1 cellular context compared by ENCODE assay signal in genomic region chr3:13419356-13420050, GRCh38.
TF ChIP-seq lines count a peak whose summit lies in the region.

No MANE protein-coding gene starts in this region.

TF ChIP-seq in K562, 482 proteins besides CTCF, POLR2A, EP300 and RAD21 (continued from another document and continues in another):
- TF ChIP-seq E2F1 (CRISPR knock-in tag; IDR thresholded peaks at IDR 0.05) (0 out of 2 replicates have a peak, but pooled peaks have one; percentile 52), XRCC4 (IDR thresholded peaks at IDR 0.05; ENCODE audit: extremely low read depth, insufficient read depth, insufficient read length) (no peak), SRF (CRISPR knock-in tag; IDR thresholded peaks at IDR 0.05) (no peak), SMAD3 (CRISPR knock-in tag; conservative IDR thresholded peaks at IDR 0.05) (no peak), TFAP4 (CRISPR knock-in tag; IDR thresholded peaks at IDR 0.05; ENCODE audit: borderline replicate concordance) (peak; percentile 58), YY1 (IDR thresholded peaks at IDR 0.05; ENCODE audit: borderline replicate concordance in 1 of 3, control insufficient read depth in 1 of 3, extremely low read depth in 1 of 3, insufficient read depth in 3 of 3, insufficient read length in 1 of 3, insufficient replicate concordance in 2 of 3, low read depth in 1 of 3, low read length in 2 of 3) (peak in 2 of 3 experiments; percentile 77 to 78), TBL1XR1 (IDR thresholded peaks at IDR 0.05; ENCODE audit: low read length in 2 of 2) (no peak), SNRNP70 (optimal IDR thresholded peaks at IDR 0.05; ENCODE audit: low read depth, low read length) (no peak), PRMT5 (CRISPR knock-in tag; IDR thresholded peaks at IDR 0.05) (no peak), CGGBP1 (CRISPR knock-in tag; IDR thresholded peaks at IDR 0.05) (no peak), RHOXF2B (CRISPR knock-in tag; conservative IDR thresholded peaks at IDR 0.05) (no peak), HINFP (tag; conservative IDR thresholded peaks at IDR 0.05; ENCODE audit: low read depth) (no peak; the same call in 1 of the 2 replicates), IRF1 (CRISPR knock-in tag; IDR thresholded peaks at IDR 0.05; ENCODE audit: borderline replicate concordance) (no peak), REST (CRISPR knock-in tag; IDR thresholded peaks at IDR 0.05; ENCODE audit: low read depth) (no peak), ZNF551 (CRISPR knock-in tag; IDR thresholded peaks at IDR 0.05) (no peak), BRCA1 (IDR thresholded peaks at IDR 0.05) (no peak), BRCA1 (CRISPR knock-in tag; IDR thresholded peaks at IDR 0.05) (no peak), NFE2 (IDR thresholded peaks at IDR 0.05; ENCODE audit: low read depth) (no peak), ZNF280B (CRISPR knock-in tag; IDR thresholded peaks at IDR 0.05) (no peak), DACH1 (IDR thresholded peaks at IDR 0.05; ENCODE audit: partially characterized antibody) (no peak), MITF (IDR thresholded peaks at IDR 0.05) (no peak), SREBF1 (IDR thresholded peaks at IDR 0.05; ENCODE audit: borderline replicate concordance, low read depth, low read length) (no peak), ZNF277 (CRISPR knock-in tag; IDR thresholded peaks at IDR 0.05; ENCODE audit: borderline replicate concordance) (no peak), MTA1 (IDR thresholded peaks at IDR 0.05; ENCODE audit: borderline replicate concordance) (no peak), FOXK2 (conservative IDR thresholded peaks at IDR 0.05 in 1 of 2, IDR thresholded peaks at IDR 0.05 in 1 of 2; ENCODE audit: low read depth in 2 of 2) (no peak), HIVEP1 (CRISPR knock-in tag; IDR thresholded peaks at IDR 0.05) (no peak), CCNT2 (IDR thresholded peaks at IDR 0.05; ENCODE audit: borderline replicate concordance, extremely low read depth, insufficient read length, low read depth, low read length) (peak; percentile 20), TCF3 (CRISPR knock-in tag; IDR thresholded peaks at IDR 0.05) (no peak), ATF6 (CRISPR knock-in tag; IDR thresholded peaks at IDR 0.05) (0 out of 2 replicates have a peak, but pooled peaks have one; percentile 40), NFATC3 (IDR thresholded peaks at IDR 0.05) (no peak), MTF1 (CRISPR knock-in tag; IDR thresholded peaks at IDR 0.05; ENCODE audit: borderline replicate concordance) (no peak), ZNF79 (CRISPR knock-in tag; IDR thresholded peaks at IDR 0.05; ENCODE audit: low read depth) (no peak), ZFP1 (CRISPR knock-in tag; IDR thresholded peaks at IDR 0.05) (no peak), LEF1 (IDR thresholded peaks at IDR 0.05) (no peak)
